Comparison of ENCODE assay signal across 19 cellular contexts in genomic region chr10:29481906-29482440, GRCh38.
A peak's percentile ranks its signal among the peaks of the same experiment; 100 is the strongest.
DNase-seq lines count a peak whose midpoint lies in the region; ATAC-seq and TF ChIP-seq lines count a peak whose summit lies in the region.
"Had no signal": no experiment of that assay in that cellular context is flagged by ENCODE, and none has a peak within 500 bp of the region (broad histone marks: within the 10 kb centered on the region; RNA-seq: fewer than 3 reads in every experiment).

No MANE protein-coding gene starts in this region.

- no peak overlapping the region for H3K4me3 Mint-ChIP-seq in activated CD4-positive, alpha-beta T cell treated with anti-CD3 and anti-CD28 coated beads, Interleukin-2, amount 10 ng/mL, durations not matched to agents 24 days and 14 days
- H3K4me3 Mint-ChIP-seq in endothelial cell (ENCODE audit: unreplicated experiment) = no peak overlapping the region
- H3K4me3 Mint-ChIP-seq: CD14-positive monocyte had no signal

- peaks cover 33% of the 10 kb centered on the region for H3K4me1 Mint-ChIP-seq in activated CD4-positive, alpha-beta T cell treated with anti-CD3 and anti-CD28 coated beads, Interleukin-2, amount 10 ng/mL, durations not matched to agents 24 days and 14 days
- peaks cover 26% of the 10 kb centered on the region for H3K4me1 Mint-ChIP-seq in endothelial cell (ENCODE audit: unreplicated experiment)

- peaks cover 95% of the 10 kb centered on the region for H3K4me1 ChIP-seq in OCI-LY7 (ENCODE audit: insufficient read depth, low read length, poor library complexity, severe bottlenecking)
- H3K4me1 ChIP-seq: uterus had no signal

- H3K79me2 ChIP-seq in OCI-LY7 (ENCODE audit: insufficient read depth, low read depth, low read length) = peaks cover 31% of the 10 kb centered on the region

- intact Hi-C loops in activated CD4-positive, alpha-beta T cell treated with anti-CD3 and anti-CD28 coated beads, Interleukin-2, amount 10 ng/mL, durations not matched to agents 24 days and 14 days (cut with micrococcal nuclease) = loop anchor here (10.0 kb wide), 1 partner anchor 1147 kb away; no protein-coding TSS in a partner anchor
- intact Hi-C loops in OCI-LY7 (cut with micrococcal nuclease; ENCODE audit: unreplicated experiment) (loop anchor here (5.0 kb wide), 1 partner anchor 1220 kb away; no protein-coding TSS in a partner anchor), sciatic nerve (cut with DNase I) (no loop called here)

- peak overlapping the region; percentile 68 for H3K4me3 ChIP-seq in OCI-LY7 (ENCODE audit: low read depth, low read length, poor library complexity, severe bottlenecking)
- H3K4me3 ChIP-seq: coronary artery, uterus had no signal

- no peaks in the 10 kb centered on the region for H4K20me1 ChIP-seq in OCI-LY7 (ENCODE audit: insufficient read depth, low read length)

- POLR2A ChIA-PET in OCI-LY7 (lab: Charles Lee) = interaction anchor here (0.6 to 2.1 kb wide), 7 partner anchors 11 to 1182 kb away, joined by 3 to 9 read pairs (median 4); no protein-coding TSS in a partner anchor

- H3K9me3 ChIP-seq in OCI-LY7 (ENCODE audit: low read length) = no peaks in the 10 kb centered on the region
- H3K9me3 ChIP-seq: uterus had no signal

- no peak for TF ChIP-seq CTCF in OCI-LY7 (conservative IDR thresholded peaks at IDR 0.05; ENCODE audit: low read length)
- no peak for TF ChIP-seq CTCF in endothelial cell (IDR thresholded peaks at IDR 0.05; ENCODE audit: unreplicated experiment)

- no peaks in the 10 kb centered on the region for H3K27me3 Mint-ChIP-seq in activated CD4-positive, alpha-beta T cell treated with anti-CD3 and anti-CD28 coated beads, Interleukin-2, amount 10 ng/mL, durations not matched to agents 24 days and 14 days
- peaks cover 5% of the 10 kb centered on the region for H3K27me3 Mint-ChIP-seq in endothelial cell (ENCODE audit: unreplicated experiment)
- H3K27me3 Mint-ChIP-seq: naive thymus-derived CD4-positive, alpha-beta T cell had no signal

- peak overlapping the region; percentile 94 for H3K27ac ChIP-seq in OCI-LY7 (ENCODE audit: low read depth, low read length, poor library complexity, severe bottlenecking)

- peak overlapping the region; percentile 12; the same call in 1 of the 2 replicates for H2AFZ ChIP-seq in OCI-LY7 (ENCODE audit: low read length)

- CTCF ChIA-PET in OCI-LY7 (lab: Charles Lee; ENCODE audit: unreplicated experiment) = interaction anchor here (2.2 kb wide), 1 partner anchor 11 kb away, joined by 6 read pairs; no protein-coding TSS in a partner anchor

- ATAC-seq in sciatic nerve = peak; percentile 47
- ATAC-seq: Panc1 had no signal

- DNase-seq in activated CD4-positive, alpha-beta T cell treated with anti-CD3 and anti-CD28 coated beads, Interleukin-2, amount 10 ng/mL, durations not matched to agents 24 days and 14 days = no peak
- no peak for DNase-seq in activated CD4-positive, alpha-beta T cell treated with anti-CD3 and anti-CD28 coated beads, Interleukin-2, amount 50 U/mL, for 4 hours
- DNase-seq in OCI-LY7 (ENCODE audit: low spot score) = peak; percentile 78
- no peak for DNase-seq in endothelial cell (ENCODE audit: low spot score)
- DNase-seq in sciatic nerve (ENCODE audit: low spot score) = no peak
- DNase-seq in effector CD8-positive, alpha-beta T cell (lab: John Stamatoyannopoulos, UW) = no peak
- no peak for DNase-seq in HuH-7 (ENCODE audit: low spot score)
- DNase-seq in NCI-H526 (lab: John Stamatoyannopoulos, UW) = no peak
- DNase-seq: activated effector memory CD4-positive, alpha-beta T cell treated with Interleukin-2 at 50 U/mL for 16 hours; DMS53; glutamatergic neuron; GOT3; NCI-H1048; stimulated activated naive CD4-positive, alpha-beta T cell treated with Interleukin-2 at 50 U/mL for 16 hours; uterus had no signal

- no peaks in the 10 kb centered on the region for H3K36me3 ChIP-seq in OCI-LY7 (ENCODE audit: insufficient read depth, low read length)
- H3K36me3 ChIP-seq: uterus had no signal

- H3K4me2 ChIP-seq in OCI-LY7 (ENCODE audit: low read length) = peak overlapping the region; percentile 73

- H3K9me3 Mint-ChIP-seq in activated CD4-positive, alpha-beta T cell treated with anti-CD3 and anti-CD28 coated beads, Interleukin-2, amount 10 ng/mL, durations not matched to agents 24 days and 14 days = no peaks in the 10 kb centered on the region
- no peaks in the 10 kb centered on the region for H3K9me3 Mint-ChIP-seq in endothelial cell (ENCODE audit: unreplicated experiment)
- H3K9me3 Mint-ChIP-seq: CD14-positive monocyte had no signal

- peaks cover 10% of the 10 kb centered on the region for H3K36me3 Mint-ChIP-seq in activated CD4-positive, alpha-beta T cell treated with anti-CD3 and anti-CD28 coated beads, Interleukin-2, amount 10 ng/mL, durations not matched to agents 24 days and 14 days (ENCODE audit: low read depth)
- peaks cover 62% of the 10 kb centered on the region for H3K36me3 Mint-ChIP-seq in endothelial cell (ENCODE audit: low read depth, unreplicated experiment)

- no peaks in the 10 kb centered on the region for H3K9me2 ChIP-seq in OCI-LY7 (ENCODE audit: insufficient read depth, low read length)

- no TSS peak for BruUV-seq in OCI-LY7 (replicated peaks; lab: Mats Ljungman, UMichigan)

- H3K27ac Mint-ChIP-seq in activated CD4-positive, alpha-beta T cell treated with anti-CD3 and anti-CD28 coated beads, Interleukin-2, amount 10 ng/mL, durations not matched to agents 24 days and 14 days = peak overlapping the region; percentile 66
- peak overlapping the region; percentile 9 for H3K27ac Mint-ChIP-seq in endothelial cell (ENCODE audit: unreplicated experiment)
